In the genomic region with DNA sequence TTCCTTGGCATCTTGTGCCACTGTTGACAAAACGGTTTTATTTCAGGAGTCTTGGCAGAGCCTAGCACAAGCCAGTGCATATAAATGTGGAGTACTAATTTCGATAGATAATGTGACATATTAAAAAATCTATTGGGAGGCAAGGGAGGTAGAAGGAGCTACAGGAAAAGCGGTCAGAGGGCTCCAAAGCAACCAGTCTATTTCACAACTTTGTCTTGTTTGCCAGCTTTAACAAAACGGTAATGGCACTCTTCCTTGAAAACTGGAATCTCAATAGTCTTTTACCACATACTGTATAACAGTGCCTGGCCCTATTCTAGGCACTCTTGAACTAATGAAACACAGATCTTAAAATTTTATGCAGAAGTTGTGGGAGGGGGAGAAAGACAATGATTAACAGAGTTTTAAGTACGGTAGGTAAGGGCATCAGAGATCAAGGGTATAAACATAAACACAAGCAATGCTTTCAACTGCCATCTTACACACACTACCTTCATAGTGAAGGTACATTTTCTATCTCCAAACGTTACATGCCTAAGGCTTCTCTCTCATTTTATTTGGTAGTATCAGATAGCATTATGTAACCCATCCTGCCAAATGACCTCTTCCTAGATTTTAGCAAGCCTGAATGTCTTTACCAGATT, we compare ENCODE assay signal across 8 cellular contexts. TPM values are rescaled to one million over a fixed set of nuclear protein-coding genes. Genes with fewer than 3 reads are reported as not detected.
DNase-seq lines count a peak whose midpoint lies in the region; ATAC-seq and TF ChIP-seq lines count a peak whose summit lies in the region.

No MANE protein-coding gene starts in this region.

- intact Hi-C loops in OCI-LY7 (cut with micrococcal nuclease; ENCODE audit: unreplicated experiment), result loop anchor here (10.0 kb wide), 1 partner anchor 321 kb away; no protein-coding TSS in a partner anchor

- TF ChIP-seq CTCF in OCI-LY7 (conservative IDR thresholded peaks at IDR 0.05; ENCODE audit: low read length) (no peak), parathyroid adenoma (IDR thresholded peaks at IDR 0.05) (no peak)

- CTCF ChIA-PET in OCI-LY7 (lab: Charles Lee; ENCODE audit: unreplicated experiment), result no interaction called here

- H3K27me3 ChIP-seq in parathyroid adenoma (ENCODE audit: control insufficient read depth, insufficient read depth, low read length), result no peaks in the 10 kb centered on the region

- H3K79me2 ChIP-seq in OCI-LY7 (ENCODE audit: insufficient read depth, low read depth, low read length), result peaks cover 79% of the 10 kb centered on the region
- peaks cover 7% of the 10 kb centered on the region for H3K79me2 ChIP-seq in parathyroid adenoma

- BruUV-seq in OCI-LY7 (replicated peaks; lab: Mats Ljungman, UMichigan), result no TSS peak

- POLR2A ChIA-PET in OCI-LY7 (lab: Charles Lee), result interaction anchor here (0.6 to 8.6 kb wide), 8 partner anchors 12 to 209 kb away, joined by 3 to 362 read pairs (median 6); a partner anchor contains a TSS

- H2AFZ ChIP-seq in OCI-LY7 (ENCODE audit: low read length), result no peak overlapping the region
- H2AFZ ChIP-seq in parathyroid adenoma, result no peak overlapping the region

- H3K36me3 ChIP-seq in OCI-LY7 (ENCODE audit: insufficient read depth, low read length) (peaks cover 67% of the 10 kb centered on the region), parathyroid adenoma (ENCODE audit: control insufficient read depth, insufficient read depth, low read length) (no peaks in the 10 kb centered on the region)

- peak overlapping the region; percentile 96 for H3K27ac ChIP-seq in OCI-LY7 (ENCODE audit: low read depth, low read length, poor library complexity, severe bottlenecking)
- H3K27ac ChIP-seq in epithelial cell of prostate, result peak overlapping the region; percentile 71
- H3K27ac ChIP-seq in parathyroid adenoma, result no peak overlapping the region

- H3K9ac ChIP-seq in parathyroid adenoma, result no peak overlapping the region

- ATAC-seq in HG02623 (IDR thresholded peaks at IDR 0.05; ENCODE audit: unreplicated experiment) (no peak), HG02642 (IDR thresholded peaks at IDR 0.05; ENCODE audit: poor library complexity, unreplicated experiment) (no peak)

- H3K4me1 ChIP-seq in OCI-LY7 (ENCODE audit: insufficient read depth, low read length, poor library complexity, severe bottlenecking) (peaks cover 27% of the 10 kb centered on the region), parathyroid adenoma (no peaks in the 10 kb centered on the region)

- no peaks in the 10 kb centered on the region for H3K9me2 ChIP-seq in OCI-LY7 (ENCODE audit: insufficient read depth, low read length)

- peaks cover 42% of the 10 kb centered on the region for H4K20me1 ChIP-seq in OCI-LY7 (ENCODE audit: insufficient read depth, low read length)

- DNase-seq in OCI-LY7 (ENCODE audit: low spot score) (peak; percentile 18), epithelial cell of prostate (ENCODE audit: low read depth, low spot score) (no peak), T-helper 9 cell (no peak), cerebellar nuclear complex (lab: John Stamatoyannopoulos, UW) (no peak)

- H3K4me2 ChIP-seq in OCI-LY7 (ENCODE audit: low read length) (peak overlapping the region; percentile 69), parathyroid adenoma (ENCODE audit: low read length) (peak overlapping the region; percentile 82)

- peak overlapping the region; percentile 100 for H3K4me3 ChIP-seq in GM08714 (ENCODE audit: low read length)
- H3K4me3 ChIP-seq in OCI-LY7 (ENCODE audit: low read depth, low read length, poor library complexity, severe bottlenecking), result peak overlapping the region; percentile 97
- H3K4me3 ChIP-seq in parathyroid adenoma (ENCODE audit: low read depth, low read length), result peak overlapping the region; percentile 98

- H3K9me3 ChIP-seq in OCI-LY7 (ENCODE audit: low read length) (no peaks in the 10 kb centered on the region), parathyroid adenoma (ENCODE audit: control insufficient read depth, low read length) (no peaks in the 10 kb centered on the region)

RNA-seq across cellular contexts. Expression of a gene that starts 33.5 kb away (rescaled TPM):
- total RNA-seq in OCI-LY7 (2014; rRNA removed; shearing (Covaris generic)), result 73.5 and 80.9 TPM in 2 replicates
- total RNA-seq in OCI-LY7 (2022), result 167 and 188 TPM in 2 replicates
